In the genomic region with DNA sequence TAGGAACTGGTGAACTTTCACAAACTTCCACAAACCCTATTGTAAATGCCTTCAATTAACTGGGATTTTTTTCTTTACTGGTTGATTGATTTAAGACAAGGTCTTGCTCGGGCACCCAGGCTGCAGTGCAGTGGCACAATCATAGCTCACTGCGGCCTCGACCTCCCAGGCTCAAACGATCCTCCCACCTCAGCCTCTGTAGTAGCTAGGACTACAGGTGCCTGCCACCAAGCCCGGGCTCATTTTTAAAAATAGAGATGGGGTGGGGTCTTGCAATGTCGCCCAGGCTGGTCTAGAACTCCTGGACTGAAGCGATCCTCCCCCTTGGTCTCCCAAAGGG, we compare ENCODE assay signal across 8 cellular contexts. TPM values are rescaled to one million over a fixed set of nuclear protein-coding genes. Genes with fewer than 3 reads are reported as not detected.
DNase-seq lines count a peak whose midpoint lies in the region; ATAC-seq and TF ChIP-seq lines count a peak whose summit lies in the region.

No MANE protein-coding gene starts in this region.

- peak overlapping the region; percentile 71 for H3K4me3 Mint-ChIP-seq in chondrocyte (ENCODE audit: unreplicated experiment)

- H3K27ac Mint-ChIP-seq in chondrocyte (ENCODE audit: unreplicated experiment) = no peak overlapping the region

- H3K27ac ChIP-seq in ACC112 (ENCODE audit: low read depth, low read length) (no peak overlapping the region), HL-60 (replicated peaks) (no peak overlapping the region), muscle layer of colon (ENCODE audit: low read depth, low read length) (no peak overlapping the region)

- peak overlapping the region; percentile 83 for H2AFZ ChIP-seq in ACC112 (ENCODE audit: low read length, unreplicated experiment)

- TF ChIP-seq CTCF in HL-60 (IDR thresholded peaks at IDR 0.05; ENCODE audit: insufficient read depth, low read length) (no peak), chondrocyte (IDR thresholded peaks at IDR 0.05) (no peak)

- no peak for DNase-seq in HL-60 (ENCODE audit: low read depth in 1 of 2, low spot score in 1 of 2)
- no peak for DNase-seq in chondrocyte (ENCODE audit: low spot score)
- DNase-seq in posterior cingulate gyrus = no peak
- DNase-seq in GM03348 (ENCODE audit: low spot score) = no peak
- DNase-seq in EL = no peak

- H3K27me3 ChIP-seq in ACC112 (ENCODE audit: insufficient read depth, low read length) = no peaks in the 10 kb centered on the region
- no peaks in the 10 kb centered on the region for H3K27me3 ChIP-seq in HL-60 (ENCODE audit: insufficient read depth, poor library complexity, severe bottlenecking)
- no peaks in the 10 kb centered on the region for H3K27me3 ChIP-seq in muscle layer of colon (ENCODE audit: control insufficient read depth in 1 of 2, insufficient read depth in 2 of 2, low read length in 2 of 2)

- no peaks in the 10 kb centered on the region for H3K27me3 Mint-ChIP-seq in chondrocyte (ENCODE audit: low read depth)

- intact Hi-C loops in posterior cingulate gyrus (cut with DNase I) = no loop called here

- H3K9ac ChIP-seq in muscle layer of colon (ENCODE audit: low read length) = peak overlapping the region; percentile 71

- H3K4me1 ChIP-seq in ACC112 (ENCODE audit: control insufficient read depth, insufficient read depth, low read length, unreplicated experiment) (peaks cover 10% of the 10 kb centered on the region), muscle layer of colon (ENCODE audit: insufficient read depth, low read length) (peaks cover 12% of the 10 kb centered on the region)

- H3K79me2 ChIP-seq in ACC112 (ENCODE audit: control insufficient read depth, insufficient read depth, low read length, unreplicated experiment) = no peaks in the 10 kb centered on the region

- peak overlapping the region; percentile 75 for H3K4me3 ChIP-seq in ACC112 (ENCODE audit: low read depth, low read length)
- peak overlapping the region; percentile 52 for H3K4me3 ChIP-seq in HL-60 (replicated peaks; ENCODE audit: insufficient read depth, low read length)
- peak overlapping the region; percentile 44 to 74 for H3K4me3 ChIP-seq in muscle layer of colon (ENCODE audit: low read depth in 1 of 2, low read length in 2 of 2)

- peaks cover 3% of the 10 kb centered on the region for H3K36me3 Mint-ChIP-seq in chondrocyte (ENCODE audit: low read depth)

- H3K36me3 ChIP-seq in ACC112 (ENCODE audit: insufficient read depth, low read length) (peaks cover 4% of the 10 kb centered on the region; the same call in 1 of the 2 replicates), muscle layer of colon (ENCODE audit: insufficient read depth, low read length) (no peaks in the 10 kb centered on the region)

- H3K9me3 Mint-ChIP-seq in chondrocyte (ENCODE audit: low read depth) = no peaks in the 10 kb centered on the region

- no peaks in the 10 kb centered on the region for H3K9me3 ChIP-seq in muscle layer of colon (ENCODE audit: low read length)

- peaks cover 16% of the 10 kb centered on the region for H3K4me1 Mint-ChIP-seq in chondrocyte (ENCODE audit: low read depth)

- no peak for ATAC-seq in HG03342 (IDR thresholded peaks at IDR 0.05; ENCODE audit: unreplicated experiment)

RNA-seq across cellular contexts. Expression of a gene that starts 35.7 kb away (rescaled TPM):
- 5.7 to 19.0 TPM (median 6.2 TPM) in 3 replicates for total RNA-seq in chondrocyte

RNA-seq across cellular contexts. Expression of a gene that starts 44.3 kb away (rescaled TPM):
- 120 to 130 TPM (median 127 TPM) in 3 replicates for total RNA-seq in chondrocyte

RNA-seq across cellular contexts. Expression of a gene that starts 56.0 kb away (rescaled TPM):
- total RNA-seq in chondrocyte = not detected in 3 replicates
